Comparison of ENCODE assay signal across 8 cellular contexts in genomic region chr1:109193653-109194590, GRCh38. TPM values are rescaled to one million over a fixed set of nuclear protein-coding genes. Genes with fewer than 3 reads are reported as not detected.
DNase-seq lines count a peak whose midpoint lies in the region; ATAC-seq and TF ChIP-seq lines count a peak whose summit lies in the region.

No MANE protein-coding gene starts in this region.

- BruUV-seq in HCT116 (replicated peaks; lab: Mats Ljungman, UMichigan) (no TSS peak), OCI-LY7 (replicated peaks; lab: Mats Ljungman, UMichigan) (no TSS peak)

- intact Hi-C loops in HCT116 (cut with micrococcal nuclease) (no loop called here), OCI-LY7 (cut with micrococcal nuclease; ENCODE audit: unreplicated experiment) (no loop called here)
- intact Hi-C loops in activated T-helper 2 cell treated with anti-CD3 and anti-CD28 coated beads, Interferon-gamma antibody, Interleukin-2, Interleukin-4, amounts not matched to agents 10 μg/mL and 5 μg/mL and 100 μg/mL, durations not matched to agents 14 hours and 24 hours and 36 hours (cut with micrococcal nuclease): loop anchor here (5.0 kb wide), 2 partner anchors 92 to 107 kb away; no protein-coding TSS in a partner anchor

- no peak overlapping the region for H3K4me3 Mint-ChIP-seq in activated T-helper 2 cell treated with anti-CD3 and anti-CD28 coated beads, Interferon-gamma antibody, Interleukin-2, Interleukin-4, amounts not matched to agents 10 μg/mL and 5 μg/mL and 100 μg/mL, durations not matched to agents 14 hours and 24 hours and 36 hours (ENCODE audit: low read depth)
- H3K4me3 Mint-ChIP-seq in immature natural killer cell: no peak overlapping the region

- DNase-seq in DMS53 treated with DMSO at 0.1 percent for 48 hours (lab: John Stamatoyannopoulos, UW; ENCODE audit: unreplicated experiment) (peak; percentile 62), HCT116 (ENCODE audit: low read depth, low spot score) (no peak), OCI-LY7 (ENCODE audit: low spot score) (peak; percentile 70), immature natural killer cell (peak; percentile 22 to 40 (median 28))
- DNase-seq in activated T-helper 2 cell treated with anti-CD3 and anti-CD28 coated beads, Interferon-gamma antibody, Interleukin-2, Interleukin-4, amounts not matched to agents 10 μg/mL and 5 μg/mL and 100 μg/mL, durations not matched to agents 14 hours and 24 hours and 36 hours (ENCODE audit: low spot score): peak; percentile 50
- DNase-seq in stimulated activated CD4-positive, alpha-beta T cell treated with anti-CD3 and anti-CD28 coated beads, Interleukin-4, amount 100 ng/mL, for 48 hours (ENCODE audit: low read depth in 2 of 2): peak; percentile 44 to 62

- H3K27me3 Mint-ChIP-seq in activated T-helper 2 cell treated with anti-CD3 and anti-CD28 coated beads, Interferon-gamma antibody, Interleukin-2, Interleukin-4, amounts not matched to agents 10 μg/mL and 5 μg/mL and 100 μg/mL, durations not matched to agents 14 hours and 24 hours and 36 hours (ENCODE audit: low read depth): no peaks in the 10 kb centered on the region
- peaks cover 3 to 5% (median 4%) of the 10 kb centered on the region in 3 donors for H3K27me3 Mint-ChIP-seq in immature natural killer cell (ENCODE audit: low read depth in 3 of 3)

- H3K27me3 ChIP-seq in HCT116 (ENCODE audit: insufficient read depth, low read length): no peaks in the 10 kb centered on the region

- no peaks in the 10 kb centered on the region for H3K9me2 ChIP-seq in HCT116 (ENCODE audit: insufficient read depth)
- H3K9me2 ChIP-seq in OCI-LY7 (ENCODE audit: insufficient read depth, low read length): no peaks in the 10 kb centered on the region

- no peaks in the 10 kb centered on the region for H3K36me3 Mint-ChIP-seq in activated T-helper 2 cell treated with anti-CD3 and anti-CD28 coated beads, Interferon-gamma antibody, Interleukin-2, Interleukin-4, amounts not matched to agents 10 μg/mL and 5 μg/mL and 100 μg/mL, durations not matched to agents 14 hours and 24 hours and 36 hours (ENCODE audit: low read depth)
- H3K36me3 Mint-ChIP-seq in immature natural killer cell: peaks cover 0 to 4% (median 2%) of the 10 kb centered on the region in 3 donors

- H3K9ac ChIP-seq in HCT116 (ENCODE audit: low read length): no peak overlapping the region

- RAD21 ChIA-PET in HCT116 (lab: Charles Lee; ENCODE audit: low non-redundant PET in 1 of 2, low total read pairs in 2 of 2, uncharacterized antibody in 2 of 2, unreplicated experiment in 2 of 2): no interaction called here

- H3K36me3 ChIP-seq in HCT116 (ENCODE audit: control insufficient read depth in 1 of 2, insufficient read depth in 2 of 2, low read length in 2 of 2): no peaks in the 10 kb centered on the region
- no peaks in the 10 kb centered on the region for H3K36me3 ChIP-seq in OCI-LY7 (ENCODE audit: insufficient read depth, low read length)

- CTCF ChIA-PET in HCT116 (lab: Charles Lee) (interaction anchor here (0.6 to 1.9 kb wide), 6 partner anchors 9 to 338 kb away, joined by 3 to 9 read pairs (median 4); a partner anchor contains a TSS), OCI-LY7 (lab: Charles Lee; ENCODE audit: unreplicated experiment) (interaction anchor here (0.7 kb wide), 1 partner anchor 13 kb away, joined by 3 read pairs; no protein-coding TSS in a partner anchor)

- peaks cover 18 to 34% of the 10 kb centered on the region in 2 experiments for H3K4me1 ChIP-seq in HCT116 (ENCODE audit: control insufficient read depth in 1 of 2, insufficient read depth in 2 of 2, low read length in 2 of 2)
- H3K4me1 ChIP-seq in OCI-LY7 (ENCODE audit: insufficient read depth, low read length, poor library complexity, severe bottlenecking): peaks cover 10% of the 10 kb centered on the region

- peaks cover 10% of the 10 kb centered on the region for H3K4me1 Mint-ChIP-seq in activated T-helper 2 cell treated with anti-CD3 and anti-CD28 coated beads, Interferon-gamma antibody, Interleukin-2, Interleukin-4, amounts not matched to agents 10 μg/mL and 5 μg/mL and 100 μg/mL, durations not matched to agents 14 hours and 24 hours and 36 hours (ENCODE audit: low read depth)
- peaks cover 0 to 1% of the 10 kb centered on the region in 2 donors for H3K4me1 Mint-ChIP-seq in immature natural killer cell

- TF ChIP-seq POLR2A in HCT116 (IDR thresholded peaks at IDR 0.05; ENCODE audit: borderline replicate concordance, extremely low read depth, insufficient read depth, insufficient read length): no peak

- TF ChIP-seq CTCF in HCT116 (IDR thresholded peaks at IDR 0.05 in 2 of 3, conservative IDR thresholded peaks at IDR 0.05 in 1 of 3; ENCODE audit: borderline replicate concordance in 1 of 3, insufficient read depth in 1 of 3, low read depth in 2 of 3, low read length in 2 of 3) (peak; percentile 56 to 94 (median 90); a peak in 5 of 6 replicates), OCI-LY7 (conservative IDR thresholded peaks at IDR 0.05; ENCODE audit: low read length) (peak; percentile 90)

- H3K27ac ChIP-seq in HCT116 (ENCODE audit: low read depth, low read length): no peak overlapping the region
- no peak overlapping the region for H3K27ac ChIP-seq in OCI-LY7 (ENCODE audit: low read depth, low read length, poor library complexity, severe bottlenecking)

- peak; percentile 69 for TF ChIP-seq RAD21 in HCT116 (IDR thresholded peaks at IDR 0.05; ENCODE audit: low read depth)

- no peak overlapping the region for H3K27ac Mint-ChIP-seq in activated T-helper 2 cell treated with anti-CD3 and anti-CD28 coated beads, Interferon-gamma antibody, Interleukin-2, Interleukin-4, amounts not matched to agents 10 μg/mL and 5 μg/mL and 100 μg/mL, durations not matched to agents 14 hours and 24 hours and 36 hours
- H3K27ac Mint-ChIP-seq in immature natural killer cell: peak overlapping the region in 1 of 6 donors; percentile 21

- no peaks in the 10 kb centered on the region for H3K9me3 ChIP-seq in HCT116 (ENCODE audit: control insufficient read depth in 1 of 2, insufficient read depth in 1 of 2, low read depth in 1 of 2, low read length in 2 of 2)
- H3K9me3 ChIP-seq in OCI-LY7 (ENCODE audit: low read length): no peaks in the 10 kb centered on the region

- no peaks in the 10 kb centered on the region for H4K20me1 ChIP-seq in HCT116 (ENCODE audit: insufficient read depth)
- H4K20me1 ChIP-seq in OCI-LY7 (ENCODE audit: insufficient read depth, low read length): no peaks in the 10 kb centered on the region

- H3K4me2 ChIP-seq in HCT116 (ENCODE audit: low read length): peak overlapping the region; percentile 4; the same call in 1 of the 2 replicates
- H3K4me2 ChIP-seq in OCI-LY7 (ENCODE audit: low read length): 0 out of 2 replicates have a peak overlapping the region, but pooled peaks have one; percentile 9

- ATAC-seq in HCT116: peak; percentile 58
- ATAC-seq in HG02571 (IDR thresholded peaks at IDR 0.05; ENCODE audit: unreplicated experiment): no peak
- no peak for ATAC-seq in HG02852 (IDR thresholded peaks at IDR 0.05; ENCODE audit: unreplicated experiment)

- H2AFZ ChIP-seq in HCT116 (ENCODE audit: low read depth, low read length, poor library complexity, severe bottlenecking) (peak overlapping the region; percentile 2), OCI-LY7 (ENCODE audit: low read length) (peak overlapping the region; percentile 61; the same call in 1 of the 2 replicates)

- H3K4me3 ChIP-seq in HCT116 (replicated peaks in 1 of 2; ENCODE audit: low read depth in 1 of 2, low read length in 2 of 2) (no peak overlapping the region), OCI-LY7 (ENCODE audit: low read depth, low read length, poor library complexity, severe bottlenecking) (no peak overlapping the region)

- POLR2A ChIA-PET in HCT116 (lab: Charles Lee): interaction anchor here (1.0 kb wide), 1 partner anchor 21 kb away, joined by 3 read pairs; no protein-coding TSS in a partner anchor
- POLR2A ChIA-PET in OCI-LY7 (lab: Charles Lee): interaction anchor here (1.0 to 1.2 kb wide), 2 partner anchors 20 to 21 kb away, joined by 3 to 4 read pairs; partner anchors contain the start of gene SARS1

- no peaks in the 10 kb centered on the region for H3K9me3 Mint-ChIP-seq in activated T-helper 2 cell treated with anti-CD3 and anti-CD28 coated beads, Interferon-gamma antibody, Interleukin-2, Interleukin-4, amounts not matched to agents 10 μg/mL and 5 μg/mL and 100 μg/mL, durations not matched to agents 14 hours and 24 hours and 36 hours
- H3K9me3 Mint-ChIP-seq in immature natural killer cell: no peaks in the 10 kb centered on the region

- H3K79me2 ChIP-seq in HCT116 (ENCODE audit: insufficient read depth, low read length) (no peaks in the 10 kb centered on the region), OCI-LY7 (ENCODE audit: insufficient read depth, low read depth, low read length) (no peaks in the 10 kb centered on the region)

TF ChIP-seq in HCT116, 20 proteins besides CTCF, POLR2A, EP300 and RAD21 (continues in another document):
- TF ChIP-seq, protein P1, sequence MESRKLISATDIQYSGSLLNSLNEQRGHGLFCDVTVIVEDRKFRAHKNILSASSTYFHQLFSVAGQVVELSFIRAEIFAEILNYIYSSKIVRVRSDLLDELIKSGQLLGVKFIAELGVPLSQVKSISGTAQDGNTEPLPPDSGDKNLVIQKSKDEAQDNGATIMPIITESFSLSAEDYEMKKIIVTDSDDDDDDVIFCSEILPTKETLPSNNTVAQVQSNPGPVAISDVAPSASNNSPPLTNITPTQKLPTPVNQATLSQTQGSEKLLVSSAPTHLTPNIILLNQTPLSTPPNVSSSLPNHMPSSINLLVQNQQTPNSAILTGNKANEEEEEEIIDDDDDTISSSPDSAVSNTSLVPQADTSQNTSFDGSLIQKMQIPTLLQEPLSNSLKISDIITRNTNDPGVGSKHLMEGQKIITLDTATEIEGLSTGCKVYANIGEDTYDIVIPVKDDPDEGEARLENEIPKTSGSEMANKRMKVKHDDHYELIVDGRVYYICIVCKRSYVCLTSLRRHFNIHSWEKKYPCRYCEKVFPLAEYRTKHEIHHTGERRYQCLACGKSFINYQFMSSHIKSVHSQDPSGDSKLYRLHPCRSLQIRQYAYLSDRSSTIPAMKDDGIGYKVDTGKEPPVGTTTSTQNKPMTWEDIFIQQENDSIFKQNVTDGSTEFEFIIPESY (IDR thresholded peaks at IDR 0.05; ENCODE audit: extremely low read depth, insufficient replicate concordance, low read length): no peak

RNA-seq across cellular contexts. Expression of gene SARS1, which starts 19.8 kb away (rescaled TPM):
- total RNA-seq in HCT116 (2021; ENCODE audit: unreplicated experiment) (206 TPM), OCI-LY7 (2022) (290 and 323 TPM in 2 replicates)
- polyA plus RNA-seq in HCT116 (2012): 270 and 310 TPM in 2 replicates
- total RNA-seq in OCI-LY7 (2014; rRNA removed; shearing (Covaris generic)): 277 and 295 TPM in 2 replicates
- 128 and 129 TPM in 2 replicates for total RNA-seq in activated T-helper 2 cell treated with anti-CD3 and anti-CD28 coated beads, Interferon-gamma antibody, Interleukin-2, Interleukin-4, amounts not matched to agents 10 μg/mL and 5 μg/mL and 100 μg/mL, durations not matched to agents 14 hours and 24 hours and 36 hours
- 100 to 1,000 TPM; 123 to 205 (median 149) TPM for polyA plus RNA-seq in immature natural killer cell

RNA-seq across cellular contexts. Expression of gene CELSR2, which starts 55.4 kb away (rescaled TPM):
- total RNA-seq in HCT116 (2021; ENCODE audit: unreplicated experiment) (17.1 TPM), OCI-LY7 (2022) (12.5 and 13.0 TPM in 2 replicates)
- polyA plus RNA-seq in HCT116 (2012): 12.6 and 14.1 TPM in 2 replicates
- 5.0 and 6.9 TPM in 2 replicates for total RNA-seq in OCI-LY7 (2014; rRNA removed; shearing (Covaris generic))
- total RNA-seq in activated T-helper 2 cell treated with anti-CD3 and anti-CD28 coated beads, Interferon-gamma antibody, Interleukin-2, Interleukin-4, amounts not matched to agents 10 μg/mL and 5 μg/mL and 100 μg/mL, durations not matched to agents 14 hours and 24 hours and 36 hours: 3.8 and 4.3 TPM in 2 replicates
- under 1 TPM in 2 of 3 donors, not detected in 1; 0.17 to 0.77 TPM for polyA plus RNA-seq in immature natural killer cell
